Comparison of ENCODE assay signal across 12 cellular contexts in genomic region chr7:6367701-6368211, GRCh38. TPM values are rescaled to one million over a fixed set of nuclear protein-coding genes. Genes with fewer than 3 reads are reported as not detected.
DNase-seq lines count a peak whose midpoint lies in the region; ATAC-seq, FAIRE-seq and TF ChIP-seq lines count a peak whose summit lies in the region.
"Had no signal": no experiment of that assay in that cellular context is flagged by ENCODE, and none has a peak within 500 bp of the region (broad histone marks: within the 10 kb centered on the region; RNA-seq: fewer than 3 reads in every experiment).

No MANE protein-coding gene starts in this region.

- H3K27me3 Mint-ChIP-seq in astrocyte (ENCODE audit: low read depth, unreplicated experiment), result no peaks in the 10 kb centered on the region

- no peaks in the 10 kb centered on the region for H3K79me2 ChIP-seq in astrocyte (ENCODE audit: insufficient read depth, low read length)

- H3K9me3 Mint-ChIP-seq in astrocyte (ENCODE audit: unreplicated experiment), result no peaks in the 10 kb centered on the region
- H3K9me3 Mint-ChIP-seq: T-helper 1 cell treated with Interleukin-12 subunit alpha and Interleukin-12 subunit beta and Interleukin-4 antibody, amounts not matched to agents 30 μg/mL and 1 μg/mL, for 36 hours had no signal

- no peaks in the 10 kb centered on the region for H3K9me3 ChIP-seq in astrocyte (ENCODE audit: insufficient read depth, low read depth, low read length)

- H3K4me2 ChIP-seq in astrocyte (ENCODE audit: low read length), result no peak overlapping the region

- no peak for FAIRE-seq in astrocyte (lab: Jason Lieb, UNC)

- H3K27me3 ChIP-seq in astrocyte (ENCODE audit: insufficient read depth, low read length), result no peaks in the 10 kb centered on the region

- DNase-seq in A172 (ENCODE audit: low spot score) (peak; percentile 71), KBM-7 (peak; percentile 63), astrocyte (ENCODE audit: low read depth) (peak; percentile 42), kidney tubule cell (ENCODE audit: low spot score) (peak; percentile 30), OCI-M2 (lab: John Stamatoyannopoulos, UW; ENCODE audit: unreplicated experiment) (no peak), iPS-NIHi11 (ENCODE audit: low spot score) (no peak), kidney glomerular epithelial cell (lab: John Stamatoyannopoulos, UW) (no peak)
- DNase-seq: activated T-cell treated with anti-CD3 and anti-CD28 coated beads, Interleukin-2, amount 50 U/mL, for 1 hour; NCI-H2171 treated with DMSO at 0.1 percent for 48 hours had no signal

- peak overlapping the region; percentile 9 for H2AFZ ChIP-seq in astrocyte (ENCODE audit: low read depth, low read length)

- no peaks in the 10 kb centered on the region for H4K20me1 ChIP-seq in astrocyte (ENCODE audit: insufficient read depth, low read length)

- H3K9ac ChIP-seq in astrocyte (ENCODE audit: low read length), result no peak overlapping the region

- no peaks in the 10 kb centered on the region for H3K4me1 ChIP-seq in astrocyte (ENCODE audit: insufficient read depth, low read length)

- no peaks in the 10 kb centered on the region for H3K36me3 ChIP-seq in astrocyte (ENCODE audit: insufficient read depth, low read length)

- no peak overlapping the region for H3K4me3 Mint-ChIP-seq in astrocyte (ENCODE audit: unreplicated experiment)
- H3K4me3 Mint-ChIP-seq: T-helper 1 cell treated with Interleukin-12 subunit alpha and Interleukin-12 subunit beta and Interleukin-4 antibody, amounts not matched to agents 30 μg/mL and 1 μg/mL, for 36 hours had no signal

- no peak for ATAC-seq in HG02884 (IDR thresholded peaks at IDR 0.05; ENCODE audit: unreplicated experiment)

- no peak overlapping the region for H3K4me3 ChIP-seq in astrocyte (ENCODE audit: insufficient read depth, low read depth, low read length)
- H3K4me3 ChIP-seq: coronary artery had no signal

- peaks cover 4% of the 10 kb centered on the region for H3K4me1 Mint-ChIP-seq in astrocyte (ENCODE audit: low read depth, unreplicated experiment)

- no peaks in the 10 kb centered on the region for H3K36me3 Mint-ChIP-seq in astrocyte (ENCODE audit: low read depth, unreplicated experiment)

- no peak overlapping the region for H3K27ac ChIP-seq in astrocyte (ENCODE audit: low read depth, low read length)
- H3K27ac ChIP-seq: coronary artery had no signal

- in situ Hi-C loops in KBM-7 (cut with MboI; ENCODE audit: low pct_unique_long_range_greater_than_20kb, low sequenced_read_pairs), result no loop called here

- TF ChIP-seq CTCF in astrocyte (IDR thresholded peaks at IDR 0.05; ENCODE audit: insufficient read depth, low read depth, low read length), result no peak

- no peak overlapping the region for H3K27ac Mint-ChIP-seq in astrocyte (ENCODE audit: unreplicated experiment)
- H3K27ac Mint-ChIP-seq: T-helper 1 cell treated with Interleukin-12 subunit alpha and Interleukin-12 subunit beta and Interleukin-4 antibody, amounts not matched to agents 30 μg/mL and 1 μg/mL, for 36 hours had no signal

RNA-seq across cellular contexts. Expression of gene RAC1, which starts 6.6 kb away (rescaled TPM):
- 144 and 162 TPM in 2 replicates for total RNA-seq in A172 (2014; rRNA removed; shearing (Covaris generic))
- 322 and 340 TPM in 2 replicates for total RNA-seq in astrocyte

RNA-seq across cellular contexts. Expression of gene FAM220A, which starts 19.0 kb away (rescaled TPM):
- total RNA-seq in A172 (2014; rRNA removed; shearing (Covaris generic)), result 42.4 and 154 TPM in 2 replicates
- total RNA-seq in astrocyte, result 23.9 and 25.1 TPM in 2 replicates

Comparison
In these comparisons a context has a peak if more than half of its experiments do, and no peak if none do; other contexts are left out.
1. DNase-seq: peak in A172 (single experiment), KBM-7 (single experiment), astrocyte (single experiment) and kidney tubule cell (single experiment); none in OCI-M2 (single experiment), iPS-NIHi11 (single experiment) and kidney glomerular epithelial cell (single experiment).